Comparison of ENCODE assay signal across 8 cellular contexts in the genomic region with DNA sequence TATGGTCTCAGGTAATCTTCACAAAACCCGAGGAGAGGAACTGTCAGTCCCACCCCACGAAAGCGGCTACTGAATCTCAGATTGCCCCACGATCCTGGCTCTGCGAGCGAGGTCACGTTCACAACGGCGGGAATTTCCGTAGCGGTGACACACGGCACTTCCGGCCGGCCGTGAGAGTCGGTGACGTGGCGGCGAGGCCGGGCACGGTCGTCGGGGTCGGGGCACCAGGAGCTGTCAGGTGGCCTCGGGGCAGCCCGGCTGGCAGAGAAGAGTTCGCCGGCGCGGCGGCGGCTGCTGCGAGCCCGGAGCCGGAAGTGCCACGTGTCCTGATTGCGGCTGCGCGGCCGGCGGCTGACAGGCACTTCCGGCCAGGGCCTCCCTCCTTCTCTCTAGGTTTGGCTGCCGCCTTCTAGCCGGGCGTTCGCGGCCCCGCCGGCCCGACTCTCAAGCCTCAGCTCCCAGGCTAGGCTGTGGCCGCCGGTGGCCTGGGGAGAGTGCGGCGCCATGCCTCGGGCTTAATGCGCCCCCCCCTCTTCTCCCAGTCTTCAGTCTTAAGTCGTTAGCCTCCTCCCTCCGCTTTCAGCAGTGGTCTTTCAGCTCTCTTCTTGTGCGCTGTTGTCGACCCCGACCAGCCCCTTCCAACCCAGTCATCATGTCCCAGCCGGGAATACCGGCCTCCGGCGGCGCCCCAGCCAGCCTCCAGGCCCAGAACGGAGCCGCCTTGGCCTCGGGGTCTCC. TPM values are rescaled to one million over a fixed set of nuclear protein-coding genes. Genes with fewer than 3 reads are reported as not detected.
A peak's percentile ranks its signal among the peaks of the same experiment; 100 is the strongest.
DNase-seq lines count a peak whose midpoint lies in the region; ATAC-seq and TF ChIP-seq lines count a peak whose summit lies in the region.

A gene (plus strand): TSS at position 361 of the 738 bp plus-strand sequence. CDS start 292 bp downstream, at position 653.

- TF ChIP-seq POLR2A in suprapubic skin (IDR thresholded peaks at IDR 0.05), result peak; percentile 38 to 71

- CTCF ChIA-PET in HEK293T (lab: Yijun Ruan, JAX), result interaction anchor here (0.5 to 1.4 kb wide), 2 partner anchors 55 to 61 kb away, joined by 3 read pairs; no protein-coding TSS in a partner anchor

- H3K9me3 Mint-ChIP-seq in activated naive CD4-positive, alpha-beta T cell treated with anti-CD3 and anti-CD28 coated beads, Interleukin-2, amount 50 U/mL, for 24 hours, result no peaks in the 10 kb centered on the region

- POLR2A ChIA-PET in HEK293T (lab: Yijun Ruan, JAX), result interaction anchor here (0.6 to 1.7 kb wide), 13 partner anchors 8 to 197 kb away, joined by 3 to 28 read pairs (median 4); a partner anchor contains a TSS

- no peaks in the 10 kb centered on the region for H3K27me3 ChIP-seq in suprapubic skin

- peak; percentile 69 for DNase-seq in GM04504 (ENCODE audit: low read depth)
- peak; percentile 93 for DNase-seq in HEK293T (ENCODE audit: extremely low spot score)
- peak; percentile 76 for DNase-seq in MV-4-11 (lab: John Stamatoyannopoulos, UW)
- peak; percentile 80 for DNase-seq in globus pallidus (ENCODE audit: low spot score)
- peak; percentile 73 for DNase-seq in occipital lobe (lab: John Stamatoyannopoulos, UW)
- DNase-seq in suprapubic skin (ENCODE audit: low spot score in 2 of 2), result peak; percentile 91 to 92

- H3K27ac ChIP-seq in suprapubic skin, result peak within 1 kb of the TSS; percentile 97

- peak within 1 kb of the TSS; percentile 97 for H3K27ac Mint-ChIP-seq in activated naive CD4-positive, alpha-beta T cell treated with anti-CD3 and anti-CD28 coated beads, Interleukin-2, amount 50 U/mL, for 24 hours

- no peaks in the 10 kb centered on the region for H3K9me3 ChIP-seq in suprapubic skin

- under 1% methylated on average over 26 of the region's 69 CpGs for WGBS in suprapubic skin

- no peak for TF ChIP-seq EP300 in suprapubic skin (IDR thresholded peaks at IDR 0.05)

- H3K4me1 ChIP-seq in suprapubic skin, result peaks cover 37% of the 10 kb centered on the region

- ATAC-seq in SK-N-SH treated with all-trans-retinoic acid at 6 μM for 48 hours, result peak; percentile 95

- peaks cover 31% of the 10 kb centered on the region for H3K4me1 Mint-ChIP-seq in activated naive CD4-positive, alpha-beta T cell treated with anti-CD3 and anti-CD28 coated beads, Interleukin-2, amount 50 U/mL, for 24 hours

- peak within 1 kb of the TSS; percentile 91 for H3K4me3 Mint-ChIP-seq in activated naive CD4-positive, alpha-beta T cell treated with anti-CD3 and anti-CD28 coated beads, Interleukin-2, amount 50 U/mL, for 24 hours

- TF ChIP-seq CTCF in suprapubic skin (IDR thresholded peaks at IDR 0.05), result no peak

- H3K36me3 ChIP-seq in suprapubic skin, result no peaks in the 10 kb centered on the region

- H3K4me3 ChIP-seq in suprapubic skin, result peak within 1 kb of the TSS; percentile 74

- no peaks in the 10 kb centered on the region for H3K36me3 Mint-ChIP-seq in activated naive CD4-positive, alpha-beta T cell treated with anti-CD3 and anti-CD28 coated beads, Interleukin-2, amount 50 U/mL, for 24 hours

- H3K27me3 Mint-ChIP-seq in activated naive CD4-positive, alpha-beta T cell treated with anti-CD3 and anti-CD28 coated beads, Interleukin-2, amount 50 U/mL, for 24 hours, result no peaks in the 10 kb centered on the region

TF ChIP-seq in HEK293T, 16 proteins besides CTCF, POLR2A, EP300 and RAD21:
- TF ChIP-seq L3MBTL2 (conservative IDR thresholded peaks at IDR 0.05), result peak; percentile 98
- TF ChIP-seq ELF4 (IDR thresholded peaks at IDR 0.05), result peak; percentile 46
- TF ChIP-seq ARNT (IDR thresholded peaks at IDR 0.05), result 0 out of 2 replicates have a peak, but pooled peaks have one; percentile 34
- no peak for TF ChIP-seq SUZ12 (IDR thresholded peaks at IDR 0.05)
- TF ChIP-seq, protein P1, sequence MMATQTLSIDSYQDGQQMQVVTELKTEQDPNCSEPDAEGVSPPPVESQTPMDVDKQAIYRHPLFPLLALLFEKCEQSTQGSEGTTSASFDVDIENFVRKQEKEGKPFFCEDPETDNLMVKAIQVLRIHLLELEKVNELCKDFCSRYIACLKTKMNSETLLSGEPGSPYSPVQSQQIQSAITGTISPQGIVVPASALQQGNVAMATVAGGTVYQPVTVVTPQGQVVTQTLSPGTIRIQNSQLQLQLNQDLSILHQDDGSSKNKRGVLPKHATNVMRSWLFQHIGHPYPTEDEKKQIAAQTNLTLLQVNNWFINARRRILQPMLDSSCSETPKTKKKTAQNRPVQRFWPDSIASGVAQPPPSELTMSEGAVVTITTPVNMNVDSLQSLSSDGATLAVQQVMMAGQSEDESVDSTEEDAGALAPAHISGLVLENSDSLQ (IDR thresholded peaks at IDR 0.05), result peak; percentile 59
- no peak for TF ChIP-seq SP1 (IDR thresholded peaks at IDR 0.05)

TF ChIP-seq in SK-N-SH treated with all-trans-retinoic acid at 6 μM for 48 hours, 23 proteins besides CTCF, POLR2A, EP300 and RAD21:
- TF ChIP-seq ISL1 (CRISPR knock-in tag; IDR thresholded peaks at IDR 0.05) (no peak), ZFP3 (CRISPR knock-in tag; IDR thresholded peaks at IDR 0.05) (peak; percentile 80)

RNA-seq across cellular contexts. Expression of the gene that starts here (rescaled TPM):
- total RNA-seq in occipital lobe (22.9 TPM), suprapubic skin (10 to 100 TPM; 12.9 to 14.8 (median 13.8) TPM)

Comparison
In these comparisons a context has a peak if more than half of its experiments do, and no peak if none do; other contexts are left out.
1. Peak in every context shown above with its lines: DNase-seq, ATAC-seq, H3K4me3 ChIP-seq and H3K27ac ChIP-seq.